In genomic region chr5:139116256-139116655, GRCh38 we compare ENCODE assay signal across 30 cellular contexts.
"Had no signal": no experiment of that assay in that cellular context is flagged by ENCODE, and none has a peak within 500 bp of the region (broad histone marks: within the 10 kb centered on the region; RNA-seq: fewer than 3 reads in every experiment).

No MANE protein-coding gene starts in this region.

- ATAC-seq: activated CD4-positive, alpha-beta T cell treated with anti-CD3 and anti-CD28 coated beads for 36 hours; activated CD8-positive, alpha-beta memory T cell treated with anti-CD3 and anti-CD28 coated beads, Interleukin-2, amount 10 ng/mL, durations not matched to agents 7 days and 5 days; activated CD8-positive, alpha-beta T cell treated with anti-CD3 and anti-CD28 coated beads, Interleukin-2, amount 10 ng/mL, durations not matched to agents 7 days and 5 days; activated naive CD4-positive, alpha-beta T cell treated with anti-CD3 and anti-CD28 coated beads, Interleukin-2, amount 50 U/mL, for 72 hours; activated T-cell treated with anti-CD3 and anti-CD28 coated beads, Interleukin-2, amount 50 U/mL, for 72 hours; left lung; lower lobe of right lung; naive thymus-derived CD8-positive, alpha-beta T cell; psoas muscle; stimulated activated memory B cell treated with anti-CD40 and anti-IgM and Interleukin-4, amounts not matched to agents 10 μg/mL and 1 μg/mL and 100 μg/mL, for 72 hours; stimulated activated naive CD8-positive, alpha-beta T cell treated with anti-CD3 and anti-CD28 coated beads, Interleukin-15, amount 100 ng/mL, for 72 hours had no signal

- H3K27me3 ChIP-seq: cardiac muscle cell, colonic mucosa, esophagus squamous epithelium, left lung, tibial artery had no signal

- H3K4me3 ChIP-seq: cardiac muscle cell, colonic mucosa, esophagus squamous epithelium, left lung, lower lobe of right lung, psoas muscle, smooth muscle cell, tibial artery had no signal

- H3K9me3 ChIP-seq: colonic mucosa, esophagus squamous epithelium, left lung, lower lobe of right lung, psoas muscle, tibial artery had no signal

- H3K4me1 ChIP-seq: colonic mucosa, esophagus squamous epithelium, left lung, lower lobe of right lung, parathyroid adenoma had no signal

- H3K27ac ChIP-seq: cardiac muscle cell, colonic mucosa, epithelial cell of prostate, esophagus squamous epithelium, left lung, lower lobe of right lung, parathyroid adenoma, psoas muscle had no signal

- H3K36me3 ChIP-seq: cardiac muscle cell, colonic mucosa had no signal

- DNase-seq: activated CD4-positive, alpha-beta T cell treated with anti-CD3 and anti-CD28 coated beads for 36 hours; activated CD4-positive, CD25-positive, alpha-beta regulatory T cell; activated CD8-positive, alpha-beta memory T cell treated with anti-CD3 and anti-CD28 coated beads, Interleukin-2, amount 10 ng/mL, durations not matched to agents 7 days and 5 days; activated CD8-positive, alpha-beta T cell treated with anti-CD3 and anti-CD28 coated beads, Interleukin-2, amount 10 ng/mL, durations not matched to agents 7 days and 5 days; activated naive CD4-positive, alpha-beta T cell; activated T-cell treated with anti-CD3 and anti-CD28 coated beads for 4 hours; activated T-cell treated with anti-CD3 and anti-CD28 coated beads, Interleukin-2, amount 50 U/mL, for 72 hours; anterior cingulate cortex; cerebellar nuclear complex; colonic mucosa; effector CD8-positive, alpha-beta T cell; esophagus squamous epithelium; foreskin melanocyte; left lung; lower lobe of right lung; mesenchymal stem cell; naive thymus-derived CD8-positive, alpha-beta T cell; occipital lobe; psoas muscle; stimulated activated CD4-positive, alpha-beta T cell treated with anti-CD3 and anti-CD28 coated beads, Interleukin-1b, Interleukin-23, amount 100 ng/mL, for 48 hours; stimulated activated CD4-positive, alpha-beta T cell treated with anti-CD3 and anti-CD28 coated beads, Interleukin-4, amount 100 ng/mL, for 4 hours; stimulated activated CD8-positive, alpha-beta memory T cell treated with anti-CD3 and anti-CD28 coated beads, Interleukin-4, amount 100 ng/mL, for 48 hours; stimulated activated naive CD8-positive, alpha-beta T cell treated with anti-CD3 and anti-CD28 coated beads, Interleukin-15, amount 100 ng/mL, for 72 hours; tibial artery had no signal
